18 cellular contexts compared by ENCODE assay signal in genomic region chr5:97078958-97079357, GRCh38.
A peak's percentile ranks its signal among the peaks of the same experiment; 100 is the strongest.
DNase-seq lines count a peak whose midpoint lies in the region; ATAC-seq and TF ChIP-seq lines count a peak whose summit lies in the region.
"Had no signal": no experiment of that assay in that cellular context is flagged by ENCODE, and none has a peak within 500 bp of the region (broad histone marks: within the 10 kb centered on the region; RNA-seq: fewer than 3 reads in every experiment).

No MANE protein-coding gene starts in this region.

- H3K36me3 ChIP-seq in MG63: no peaks in the 10 kb centered on the region
- H3K36me3 ChIP-seq: lower lobe of right lung, spleen had no signal

- no peak overlapping the region for H3K27ac Mint-ChIP-seq in stimulated activated effector memory CD8-positive, alpha-beta T cell treated with anti-CD3 and anti-CD28 coated beads, Interleukin-12 subunit alpha, Interleukin-12 subunit beta, amount 100 ng/mL, for 72 hours
- H3K27ac Mint-ChIP-seq: activated naive CD8-positive, alpha-beta T cell treated with anti-CD3 and anti-CD28 coated beads, Interleukin-2, amount 10 ng/mL, durations not matched to agents 7 days and 5 days had no signal

- no peaks in the 10 kb centered on the region for H3K9me3 Mint-ChIP-seq in stimulated activated effector memory CD8-positive, alpha-beta T cell treated with anti-CD3 and anti-CD28 coated beads, Interleukin-12 subunit alpha, Interleukin-12 subunit beta, amount 100 ng/mL, for 72 hours
- H3K9me3 Mint-ChIP-seq: activated naive CD8-positive, alpha-beta T cell treated with anti-CD3 and anti-CD28 coated beads, Interleukin-2, amount 10 ng/mL, durations not matched to agents 7 days and 5 days had no signal

- peaks cover 3% of the 10 kb centered on the region for H3K27me3 ChIP-seq in MG63
- H3K27me3 ChIP-seq: spleen had no signal

- H3K9me3 ChIP-seq in MG63: no peaks in the 10 kb centered on the region
- H3K9me3 ChIP-seq: Caco-2, lower lobe of right lung, spleen had no signal

- peaks cover 15% of the 10 kb centered on the region for H3K4me1 Mint-ChIP-seq in stimulated activated effector memory CD8-positive, alpha-beta T cell treated with anti-CD3 and anti-CD28 coated beads, Interleukin-12 subunit alpha, Interleukin-12 subunit beta, amount 100 ng/mL, for 72 hours

- no peak overlapping the region for H3K4me3 Mint-ChIP-seq in stimulated activated effector memory CD8-positive, alpha-beta T cell treated with anti-CD3 and anti-CD28 coated beads, Interleukin-12 subunit alpha, Interleukin-12 subunit beta, amount 100 ng/mL, for 72 hours
- H3K4me3 Mint-ChIP-seq: activated naive CD8-positive, alpha-beta T cell treated with anti-CD3 and anti-CD28 coated beads, Interleukin-2, amount 10 ng/mL, durations not matched to agents 7 days and 5 days had no signal

- no peak overlapping the region for H3K4me3 ChIP-seq in MG63
- H3K4me3 ChIP-seq in cardiac fibroblast (replicated peaks in 1 of 2; ENCODE audit: low read depth in 2 of 2, low read length in 2 of 2): no peak overlapping the region
- H3K4me3 ChIP-seq: lower lobe of right lung, spleen had no signal

- DNase-seq in SKM-1 (lab: John Stamatoyannopoulos, UW; ENCODE audit: unreplicated experiment) (peak; percentile 6), SKM-1 treated with dmso at 0.1 percent for 144 hours (lab: John Stamatoyannopoulos, UW; ENCODE audit: unreplicated experiment) (no peak), MG63 (peak; percentile 14), cardiac fibroblast (ENCODE audit: low read depth in 2 of 2) (peak; percentile 13 to 47), anterior cingulate cortex (lab: John Stamatoyannopoulos, UW) (no peak)
- no peak for DNase-seq in stimulated activated effector memory CD8-positive, alpha-beta T cell treated with anti-CD3 and anti-CD28 coated beads, Interleukin-12 subunit alpha, Interleukin-12 subunit beta, amount 100 ng/mL, for 72 hours (ENCODE audit: low spot score in 2 of 2)
- DNase-seq in stimulated activated CD4-positive, alpha-beta T cell treated with anti-CD3 and anti-CD28 coated beads, Interleukin-1b, Interleukin-23, amount 100 ng/mL, for 48 hours: no peak
- DNase-seq: 8988T; activated naive CD8-positive, alpha-beta T cell treated with anti-CD3 and anti-CD28 coated beads, Interleukin-2, amount 10 ng/mL, durations not matched to agents 7 days and 5 days; Caco-2; KBM-7; lower lobe of right lung; NCI-H2029 treated with DMSO at 0.1 percent for 48 hours; NCI-H82; occipital lobe; Right ventricle myocardium superior; spleen had no signal

- no peak for TF ChIP-seq CTCF in cardiac fibroblast (IDR thresholded peaks at IDR 0.05; ENCODE audit: low read depth, low read length)

- no peaks in the 10 kb centered on the region for H3K36me3 Mint-ChIP-seq in stimulated activated effector memory CD8-positive, alpha-beta T cell treated with anti-CD3 and anti-CD28 coated beads, Interleukin-12 subunit alpha, Interleukin-12 subunit beta, amount 100 ng/mL, for 72 hours
- H3K36me3 Mint-ChIP-seq: activated naive CD8-positive, alpha-beta T cell treated with anti-CD3 and anti-CD28 coated beads, Interleukin-2, amount 10 ng/mL, durations not matched to agents 7 days and 5 days had no signal

- peak; percentile 52 for ATAC-seq in stimulated activated effector memory CD8-positive, alpha-beta T cell treated with anti-CD3 and anti-CD28 coated beads, Interleukin-12 subunit alpha, Interleukin-12 subunit beta, amount 100 ng/mL, for 72 hours
- no peak for ATAC-seq in GM19467 (IDR thresholded peaks at IDR 0.05; ENCODE audit: unreplicated experiment)

Comparison
In these comparisons a context has a peak if more than half of its experiments do, and no peak if none do; other contexts are left out.
1. DNase-seq: peak in SKM-1 (single experiment), MG63 (single experiment) and cardiac fibroblast (2 of 2); none in SKM-1 treated with dmso at 0.1 percent for 144 hours (single experiment), stimulated activated effector memory CD8-positive, alpha-beta T cell treated with anti-CD3 and anti-CD28 coated beads, Interleukin-12 subunit alpha, Interleukin-12 subunit beta, amount 100 ng/mL, for 72 hours (0 of 2), anterior cingulate cortex (0 of 58) and stimulated activated CD4-positive, alpha-beta T cell treated with anti-CD3 and anti-CD28 coated beads, Interleukin-1b, Interleukin-23, amount 100 ng/mL, for 48 hours (single experiment).